24 cellular contexts compared by ENCODE assay signal in the genomic region with DNA sequence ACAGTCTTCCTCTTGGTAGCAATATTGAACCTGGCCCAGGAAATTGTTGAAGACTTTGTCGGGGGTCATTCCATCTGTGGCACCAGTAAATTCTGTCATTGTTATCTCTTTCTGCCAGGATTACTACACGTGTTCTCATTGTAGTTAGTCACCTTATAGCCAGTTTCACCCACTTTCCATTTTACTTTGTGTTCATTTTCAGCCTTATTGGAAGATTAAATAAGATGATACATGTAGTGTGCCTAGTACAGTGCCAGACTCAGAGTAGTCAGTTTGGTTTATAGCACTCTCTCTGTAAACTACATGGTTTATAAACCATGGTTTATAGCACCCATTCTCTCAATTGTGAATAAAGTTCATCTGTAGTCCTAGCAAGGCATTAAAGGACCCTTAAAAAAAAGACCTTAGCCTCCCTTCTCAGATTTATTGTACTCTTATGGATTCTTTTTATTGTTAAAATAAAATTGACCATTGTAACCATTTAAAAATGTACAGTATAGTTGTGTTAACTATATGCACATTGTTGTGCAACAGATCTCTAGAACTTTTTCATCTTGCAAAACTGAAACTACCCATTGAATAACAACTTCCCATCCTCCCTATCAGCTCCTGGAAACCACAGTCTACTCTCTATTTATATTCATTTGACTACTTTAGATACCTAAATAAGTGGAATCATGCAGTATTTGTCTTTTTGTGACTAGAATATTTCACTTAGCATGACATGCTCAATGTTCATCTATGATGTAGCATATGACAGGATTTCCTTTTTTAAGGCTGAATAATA. TPM values are rescaled to one million over a fixed set of nuclear protein-coding genes. Genes with fewer than 3 reads are reported as not detected.
A peak's percentile ranks its signal among the peaks of the same experiment; 100 is the strongest.
DNase-seq lines count a peak whose midpoint lies in the region; ATAC-seq and TF ChIP-seq lines count a peak whose summit lies in the region.
"Had no signal": no experiment of that assay in that cellular context is flagged by ENCODE, and none has a peak within 500 bp of the region (broad histone marks: within the 10 kb centered on the region; RNA-seq: fewer than 3 reads in every experiment).

No MANE protein-coding gene starts in this region.

- H3K9ac ChIP-seq in BLaER1 treated with 17β-estradiol and CSF1 and Interleukin-3, amounts not matched to agents 10 nM and 100 nM, result no peak overlapping the region
- H3K9ac ChIP-seq in Karpas-422 (ENCODE audit: low read length) (no peak overlapping the region), colonic mucosa (ENCODE audit: low read depth in 2 of 2, low read length in 2 of 2) (no peak overlapping the region)
- H3K9ac ChIP-seq: neural progenitor cell, SK-N-SH had no signal

- H3K36me3 ChIP-seq in BLaER1 treated with 17β-estradiol and CSF1 and Interleukin-3, amounts not matched to agents 10 nM and 100 nM, result peaks cover 0 to 59% (median 22%) of the 10 kb centered on the region in 11 experiments; a peak in 18 of 22 replicates
- peaks cover 22% of the 10 kb centered on the region for H3K36me3 ChIP-seq in Karpas-422 (ENCODE audit: insufficient read depth, low read length)
- no peaks in the 10 kb centered on the region for H3K36me3 ChIP-seq in colonic mucosa
- H3K36me3 ChIP-seq: cardiac muscle cell, heart right ventricle, neural progenitor cell, upper lobe of right lung had no signal

- H3K9me3 Mint-ChIP-seq in nephron progenitor cell, result no peaks in the 10 kb centered on the region
- H3K9me3 Mint-ChIP-seq: activated CD4-positive, alpha-beta memory T cell treated with anti-CD3 and anti-CD28 coated beads, Interleukin-2, amount 10 ng/mL, durations not matched to agents 7 days and 5 days; H9; neural progenitor cell had no signal

- peaks cover 99% of the 10 kb centered on the region for H3K79me2 ChIP-seq in Karpas-422 (ENCODE audit: low read length)

- no peak overlapping the region for H2AFZ ChIP-seq in Karpas-422 (ENCODE audit: low read length)
- H2AFZ ChIP-seq: neural progenitor cell had no signal

- H3K9me2 ChIP-seq in Karpas-422 (replicated peaks; ENCODE audit: insufficient read depth, low read length), result no peaks in the 10 kb centered on the region
- H3K9me2 ChIP-seq: SK-N-SH had no signal

- H3K27ac ChIP-seq in BLaER1 treated with 17β-estradiol and CSF1 and Interleukin-3, amounts not matched to agents 10 nM and 100 nM, result peak overlapping the region in 9 of 11 experiments; percentile 21 to 66 (median 41); a peak in 14 of 22 replicates
- H3K27ac ChIP-seq in Karpas-422 (ENCODE audit: low read length) (0 out of 2 replicates have a peak overlapping the region, but pooled peaks have one; percentile 3), colonic mucosa (peak overlapping the region; percentile 5), right cardiac atrium (ENCODE audit: low read length) (no peak overlapping the region)
- H3K27ac ChIP-seq: cardiac muscle cell, heart right ventricle, neural progenitor cell, upper lobe of right lung had no signal

- no peak for ATAC-seq in right cardiac atrium
- ATAC-seq: heart right ventricle, upper lobe of right lung had no signal

- H3K27ac Mint-ChIP-seq in nephron progenitor cell, result no peak overlapping the region
- H3K27ac Mint-ChIP-seq: activated CD4-positive, alpha-beta memory T cell treated with anti-CD3 and anti-CD28 coated beads, Interleukin-2, amount 10 ng/mL, durations not matched to agents 7 days and 5 days; H9; neural progenitor cell; progenitor cell of endocrine pancreas had no signal

- no peaks in the 10 kb centered on the region for H3K27me3 ChIP-seq in BLaER1 treated with 17β-estradiol and CSF1 and Interleukin-3, amounts not matched to agents 10 nM and 100 nM
- no peaks in the 10 kb centered on the region for H3K27me3 ChIP-seq in Karpas-422 (ENCODE audit: low read length)
- no peaks in the 10 kb centered on the region for H3K27me3 ChIP-seq in colonic mucosa
- no peaks in the 10 kb centered on the region for H3K27me3 ChIP-seq in right cardiac atrium (ENCODE audit: control insufficient read depth, insufficient read depth)
- H3K27me3 ChIP-seq: cardiac muscle cell, heart right ventricle, neural progenitor cell, upper lobe of right lung had no signal

- peaks cover 34% of the 10 kb centered on the region for H3K4me1 Mint-ChIP-seq in nephron progenitor cell

- H3K4me3 Mint-ChIP-seq in nephron progenitor cell, result no peak overlapping the region
- H3K4me3 Mint-ChIP-seq: activated CD4-positive, alpha-beta memory T cell treated with anti-CD3 and anti-CD28 coated beads, Interleukin-2, amount 10 ng/mL, durations not matched to agents 7 days and 5 days; H9; neural progenitor cell had no signal

- H3K4me1 ChIP-seq in BLaER1 treated with 17β-estradiol and CSF1 and Interleukin-3, amounts not matched to agents 10 nM and 100 nM, result peaks cover 14 to 54% (median 25%) of the 10 kb centered on the region in 10 experiments; a peak in 18 of 20 replicates
- H3K4me1 ChIP-seq in Karpas-422 (ENCODE audit: low read length), result peaks cover 70% of the 10 kb centered on the region
- peaks cover 11% of the 10 kb centered on the region for H3K4me1 ChIP-seq in colonic mucosa
- no peaks in the 10 kb centered on the region for H3K4me1 ChIP-seq in right cardiac atrium (ENCODE audit: control insufficient read depth, insufficient read depth, low read length)

- no peaks in the 10 kb centered on the region for H3K27me3 Mint-ChIP-seq in nephron progenitor cell (ENCODE audit: low read depth, poor library complexity)
- H3K27me3 Mint-ChIP-seq: activated CD4-positive, alpha-beta memory T cell treated with anti-CD3 and anti-CD28 coated beads, Interleukin-2, amount 10 ng/mL, durations not matched to agents 7 days and 5 days; progenitor cell of endocrine pancreas had no signal

- peaks cover 12% of the 10 kb centered on the region for H3K36me3 Mint-ChIP-seq in nephron progenitor cell (ENCODE audit: low read depth)

- H3K9me3 ChIP-seq in BLaER1 treated with 17β-estradiol and CSF1 and Interleukin-3, amounts not matched to agents 10 nM and 100 nM (replicated peaks in 1 of 11), result peaks cover 8 to 54% (median 41%) of the 10 kb centered on the region in 11 experiments; a peak in 21 of 22 replicates
- no peaks in the 10 kb centered on the region for H3K9me3 ChIP-seq in Karpas-422 (ENCODE audit: low read length)
- no peaks in the 10 kb centered on the region for H3K9me3 ChIP-seq in colonic mucosa
- H3K9me3 ChIP-seq in right cardiac atrium (ENCODE audit: control insufficient read depth, low read length), result no peaks in the 10 kb centered on the region
- H3K9me3 ChIP-seq: SK-N-SH, upper lobe of right lung had no signal

- no peak overlapping the region for H3K4me3 ChIP-seq in BLaER1 treated with 17β-estradiol and CSF1 and Interleukin-3, amounts not matched to agents 10 nM and 100 nM
- H3K4me3 ChIP-seq in Karpas-422 (ENCODE audit: low read length) (no peak overlapping the region), colonic mucosa (no peak overlapping the region), right cardiac atrium (ENCODE audit: low read length) (no peak overlapping the region)
- H3K4me3 ChIP-seq: cardiac muscle cell, heart right ventricle, neural progenitor cell, upper lobe of right lung had no signal

- peaks cover 0 to 30% (median 0%) of the 10 kb centered on the region in 11 experiments; a peak in 6 of 22 replicates for H4K20me1 ChIP-seq in BLaER1 treated with 17β-estradiol and CSF1 and Interleukin-3, amounts not matched to agents 10 nM and 100 nM
- H4K20me1 ChIP-seq in Karpas-422 (ENCODE audit: insufficient read depth, low read depth, low read length), result no peaks in the 10 kb centered on the region; the same call in 1 of the 2 replicates

- no peak for TF ChIP-seq CTCF in colonic mucosa (IDR thresholded peaks at IDR 0.05)
- no peak for TF ChIP-seq CTCF in nephron progenitor cell (IDR thresholded peaks at IDR 0.05)

- intact Hi-C loops in colonic mucosa (cut with DNase I) (no loop called here), right cardiac atrium (cut with DNase I) (no loop called here)

- DNase-seq in Karpas-422 (no peak), SIG-M5 (lab: John Stamatoyannopoulos, UW) (peak; percentile 30), colonic mucosa (no peak), RKO (ENCODE audit: low spot score) (no peak), right cardiac atrium (no peak), nephron progenitor cell (no peak)
- no peak for DNase-seq in effector CD8-positive, alpha-beta T cell (lab: John Stamatoyannopoulos, UW)
- DNase-seq: activated CD4-positive, alpha-beta memory T cell treated with anti-CD3 and anti-CD28 coated beads, Interleukin-2, amount 10 ng/mL, durations not matched to agents 7 days and 5 days; activated CD4-positive, CD25-positive, alpha-beta regulatory T cell; amygdala; C1 segment of cervical spinal cord; dermis blood vessel endothelial cell; GF-D8; H9; heart right ventricle; midbrain; NCI-H2029; NCI-H226; SK-N-SH; upper lobe of right lung had no signal

- WGBS in right cardiac atrium, result 74% methylated on average over 2 of the region's 2 CpGs

- peak overlapping the region in 8 of 11 experiments; percentile 2 to 64 (median 32); a peak in 12 of 22 replicates for H3K4me2 ChIP-seq in BLaER1 treated with 17β-estradiol and CSF1 and Interleukin-3, amounts not matched to agents 10 nM and 100 nM
- no peak overlapping the region for H3K4me2 ChIP-seq in Karpas-422 (ENCODE audit: low read depth, low read length, poor library complexity, severe bottlenecking)
- H3K4me2 ChIP-seq: neural progenitor cell, SK-N-SH had no signal

RNA-seq across cellular contexts. Expression of gene NLK, which starts 36.2 kb away (rescaled TPM):
- total RNA-seq in Karpas-422 (2014; rRNA removed; shearing (Covaris generic); ENCODE audit: low replicate concordance), result 36.0 and 60.0 TPM in 2 replicates
- total RNA-seq in colonic mucosa (10 to 100 TPM; 17.2 to 20.9 TPM), right cardiac atrium (10 to 100 TPM; 21.4 to 28.1 (median 24.7) TPM)
- 11.7 TPM for polyA plus RNA-seq in right cardiac atrium
